In the genomic region with DNA sequence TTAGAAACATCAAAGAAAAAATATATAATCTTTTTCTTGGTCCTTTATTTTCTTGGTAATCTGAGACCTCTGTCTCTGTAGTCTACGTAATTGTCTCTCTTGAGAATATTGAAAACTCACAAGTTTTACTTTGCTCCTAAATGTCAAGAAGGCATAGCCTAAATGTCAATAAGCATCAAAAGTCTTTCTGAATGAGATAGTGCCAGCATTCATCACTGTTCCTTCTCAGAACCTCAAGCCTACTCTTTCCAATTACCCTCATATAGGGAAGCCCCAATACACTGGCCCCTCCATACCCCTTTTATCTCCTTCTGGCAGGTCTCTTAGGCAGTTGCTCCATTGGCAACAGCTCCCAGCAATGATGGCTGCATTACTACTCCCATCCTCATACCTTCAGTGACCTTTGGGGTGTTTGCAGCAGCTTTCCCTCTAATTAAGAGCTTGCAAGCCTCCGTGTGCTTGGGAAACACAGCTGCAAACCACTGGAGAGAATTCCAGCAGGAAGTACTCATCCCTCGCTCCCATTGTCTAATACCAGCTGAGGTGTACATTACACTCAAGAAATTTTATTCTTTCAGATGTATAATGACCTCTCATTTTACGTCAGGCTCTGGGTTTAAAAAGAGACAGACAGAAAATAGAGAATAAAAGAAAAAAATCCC, we compare ENCODE assay signal across 14 cellular contexts.
A peak's percentile ranks its signal among the peaks of the same experiment; 100 is the strongest.
DNase-seq lines count a peak whose midpoint lies in the region; TF ChIP-seq lines count a peak whose summit lies in the region.
"Had no signal": no experiment of that assay in that cellular context is flagged by ENCODE, and none has a peak within 500 bp of the region (broad histone marks: within the 10 kb centered on the region; RNA-seq: fewer than 3 reads in every experiment).

No MANE protein-coding gene starts in this region.

- H3K9me2 ChIP-seq in GM23248 (ENCODE audit: insufficient read depth): no peaks in the 10 kb centered on the region

- H4K20me1 ChIP-seq in GM23248 (ENCODE audit: insufficient read depth) (no peaks in the 10 kb centered on the region), osteoblast (ENCODE audit: insufficient read depth, low read length) (no peaks in the 10 kb centered on the region)

- H2AFZ ChIP-seq in GM23248: peak overlapping the region; percentile 52
- no peak overlapping the region for H2AFZ ChIP-seq in osteoblast (ENCODE audit: low read length)

- H3K27me3 ChIP-seq in GM23248 (replicated peaks; ENCODE audit: insufficient read depth) (no peaks in the 10 kb centered on the region), esophagus (ENCODE audit: control insufficient read depth in 1 of 2, insufficient read depth in 2 of 2, low read length in 2 of 2) (no peaks in the 10 kb centered on the region), osteoblast (ENCODE audit: insufficient read depth, low read length) (no peaks in the 10 kb centered on the region), right atrium auricular region (no peaks in the 10 kb centered on the region)
- H3K27me3 ChIP-seq: pancreas, testis had no signal

- H3F3A ChIP-seq in GM23248 (ENCODE audit: insufficient read depth): peaks cover 14% of the 10 kb centered on the region; the same call in 1 of the 2 replicates

- H3K36me3 ChIP-seq in GM23248 (ENCODE audit: low read depth): no peaks in the 10 kb centered on the region
- H3K36me3 ChIP-seq in esophagus (ENCODE audit: control insufficient read depth in 2 of 2, insufficient read depth in 2 of 2, low read length in 1 of 2): no peaks in the 10 kb centered on the region
- no peaks in the 10 kb centered on the region for H3K36me3 ChIP-seq in osteoblast (ENCODE audit: insufficient read depth, low read length)
- no peaks in the 10 kb centered on the region for H3K36me3 ChIP-seq in right atrium auricular region
- H3K36me3 ChIP-seq: pancreas had no signal

- no peak overlapping the region for H3K9ac ChIP-seq in GM23248

- H3K79me2 ChIP-seq in GM23248 (ENCODE audit: insufficient read depth): no peaks in the 10 kb centered on the region
- H3K79me2 ChIP-seq in osteoblast (ENCODE audit: insufficient read depth, low read length): no peaks in the 10 kb centered on the region

- DNase-seq in GM23248 (peak; percentile 27), RWPE1 (ENCODE audit: low spot score) (no peak), osteoblast (ENCODE audit: insufficient read length, low spot score, missing footprints) (peak; percentile 1), kidney glomerular epithelial cell (lab: John Stamatoyannopoulos, UW) (no peak), HUDEP-2 (lab: John Stamatoyannopoulos, UW; ENCODE audit: unreplicated experiment in 76 of 76) (no peak), right atrium auricular region (ENCODE audit: low spot score) (no peak)
- DNase-seq in stimulated activated CD4-positive, alpha-beta T cell treated with anti-CD3 and anti-CD28 coated beads, Interleukin-12 subunit alpha, Interleukin-12 subunit beta, amount 100 ng/mL, for 4 hours: no peak
- DNase-seq: activated CD8-positive, alpha-beta T cell treated with anti-CD3 and anti-CD28 coated beads for 36 hours; aorta; DND-41; MM.1S; pancreas; testis had no signal

- WGBS in GM23248 (ENCODE audit: low coverage in 1 of 2, low lambda C conversion rate in 2 of 2, missing lambda C conversion rate in 2 of 2), 2 experiments: 50 to 53% methylated on average over 4 of the region's 4 CpGs
- WGBS in esophagus, 2 donors: 49 to 69% methylated on average over 4 of the region's 4 CpGs

- TF ChIP-seq CTCF in RWPE1 (conservative IDR thresholded peaks at IDR 0.05; ENCODE audit: low read depth) (no peak), osteoblast (IDR thresholded peaks at IDR 0.05; ENCODE audit: extremely low read depth, low read depth, low read length) (no peak), right atrium auricular region (IDR thresholded peaks at IDR 0.05) (no peak)

- POLR2A ChIA-PET in RWPE1 (lab: Yijun Ruan, JAX; ENCODE audit: low non-redundant PET): no interaction called here

- H3K9me3 ChIP-seq in GM23248 (ENCODE audit: low read depth) (no peaks in the 10 kb centered on the region), esophagus (ENCODE audit: control insufficient read depth in 2 of 2, insufficient read depth in 1 of 2, low read depth in 1 of 2, low read length in 1 of 2) (no peaks in the 10 kb centered on the region), osteoblast (ENCODE audit: low read depth, low read length) (no peaks in the 10 kb centered on the region), right atrium auricular region (no peaks in the 10 kb centered on the region)
- H3K9me3 ChIP-seq: pancreas, testis had no signal

- CTCF ChIA-PET in RWPE1 (lab: Yijun Ruan, JAX): interaction anchor here (0.6 kb wide), 1 partner anchor 224 kb away, joined by 5 read pairs; no protein-coding TSS in a partner anchor

- in situ Hi-C loops in GM23248 (cut with MboI): no loop called here

- peaks cover 17% of the 10 kb centered on the region for H3K4me1 ChIP-seq in GM23248 (ENCODE audit: insufficient read depth)
- H3K4me1 ChIP-seq in esophagus (ENCODE audit: control insufficient read depth in 2 of 2, insufficient read depth in 2 of 2, low read length in 1 of 2): peaks cover 0 to 7% of the 10 kb centered on the region in 2 donors
- H3K4me1 ChIP-seq in osteoblast (ENCODE audit: insufficient read depth, low read length): peaks cover 20% of the 10 kb centered on the region
- no peaks in the 10 kb centered on the region for H3K4me1 ChIP-seq in right atrium auricular region
- H3K4me1 ChIP-seq: pancreas, testis had no signal

- no peak overlapping the region for H3K27ac ChIP-seq in GM23248
- peak overlapping the region; percentile 11; the same call in 1 of the 2 replicates for H3K27ac ChIP-seq in RWPE1
- H3K27ac ChIP-seq in esophagus (ENCODE audit: low read depth in 2 of 2, low read length in 1 of 2): peak overlapping the region; percentile 34 to 38
- no peak overlapping the region for H3K27ac ChIP-seq in osteoblast (ENCODE audit: low read depth, low read length)
- H3K27ac ChIP-seq in right atrium auricular region: no peak overlapping the region
- H3K27ac ChIP-seq: pancreas, testis had no signal

- H3K4me3 ChIP-seq in GM23248: no peak overlapping the region
- no peak overlapping the region for H3K4me3 ChIP-seq in esophagus (ENCODE audit: low read depth in 1 of 2, low read length in 2 of 2)
- H3K4me3 ChIP-seq in osteoblast (ENCODE audit: insufficient read depth, low read length): no peak overlapping the region
- no peak overlapping the region for H3K4me3 ChIP-seq in right atrium auricular region
- H3K4me3 ChIP-seq: pancreas, testis had no signal

- H3K4me2 ChIP-seq in GM23248 (ENCODE audit: unreplicated experiment) (no peak overlapping the region), osteoblast (ENCODE audit: insufficient read depth, low read length) (no peak overlapping the region)

Comparison
In these comparisons a context has a peak if more than half of its experiments do, and no peak if none do; other contexts are left out.
1. DNase-seq: peak in GM23248 (single experiment) and osteoblast (single experiment); none in RWPE1 (single experiment), stimulated activated CD4-positive, alpha-beta T cell treated with anti-CD3 and anti-CD28 coated beads, Interleukin-12 subunit alpha, Interleukin-12 subunit beta, amount 100 ng/mL, for 4 hours (single experiment), kidney glomerular epithelial cell (single experiment), HUDEP-2 (0 of 76) and right atrium auricular region (single experiment).
2. H3K27ac ChIP-seq: peak in RWPE1 (single experiment) and esophagus (2 of 2); none in GM23248 (single experiment), osteoblast (single experiment) and right atrium auricular region (0 of 2).